1 cellular context compared by ENCODE assay signal in genomic region chr16:67173808-67174705, GRCh38.
TF ChIP-seq lines count a peak whose summit lies in the region.

No MANE protein-coding gene starts in this region.

TF ChIP-seq in HepG2, 621 proteins besides CTCF, POLR2A, EP300 and RAD21 (continued from another document and continues in another):
- TF ChIP-seq HNF1A (IDR thresholded peaks at IDR 0.05; ENCODE audit: low read depth), result no peak; the same call in 1 of the 2 replicates
- peak; percentile 31; the same call in 1 of the 2 replicates for TF ChIP-seq HNF1A (CRISPR knock-in tag; IDR thresholded peaks at IDR 0.05; ENCODE audit: borderline replicate concordance)
- TF ChIP-seq JUNB (CRISPR knock-in tag; IDR thresholded peaks at IDR 0.05; ENCODE audit: borderline replicate concordance), result no peak
- TF ChIP-seq RELA (CRISPR knock-in tag; IDR thresholded peaks at IDR 0.05), result peak; percentile 77; the same call in 1 of the 2 replicates
- TF ChIP-seq, protein P1, sequence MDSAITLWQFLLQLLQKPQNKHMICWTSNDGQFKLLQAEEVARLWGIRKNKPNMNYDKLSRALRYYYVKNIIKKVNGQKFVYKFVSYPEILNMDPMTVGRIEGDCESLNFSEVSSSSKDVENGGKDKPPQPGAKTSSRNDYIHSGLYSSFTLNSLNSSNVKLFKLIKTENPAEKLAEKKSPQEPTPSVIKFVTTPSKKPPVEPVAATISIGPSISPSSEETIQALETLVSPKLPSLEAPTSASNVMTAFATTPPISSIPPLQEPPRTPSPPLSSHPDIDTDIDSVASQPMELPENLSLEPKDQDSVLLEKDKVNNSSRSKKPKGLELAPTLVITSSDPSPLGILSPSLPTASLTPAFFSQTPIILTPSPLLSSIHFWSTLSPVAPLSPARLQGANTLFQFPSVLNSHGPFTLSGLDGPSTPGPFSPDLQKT (CRISPR knock-in tag; IDR thresholded peaks at IDR 0.05; ENCODE audit: borderline replicate concordance), result no peak
- TF ChIP-seq, protein P2, sequence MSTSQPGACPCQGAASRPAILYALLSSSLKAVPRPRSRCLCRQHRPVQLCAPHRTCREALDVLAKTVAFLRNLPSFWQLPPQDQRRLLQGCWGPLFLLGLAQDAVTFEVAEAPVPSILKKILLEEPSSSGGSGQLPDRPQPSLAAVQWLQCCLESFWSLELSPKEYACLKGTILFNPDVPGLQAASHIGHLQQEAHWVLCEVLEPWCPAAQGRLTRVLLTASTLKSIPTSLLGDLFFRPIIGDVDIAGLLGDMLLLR (CRISPR knock-in tag; IDR thresholded peaks at IDR 0.05), result peak; percentile 88
- TF ChIP-seq ZBTB46 (CRISPR knock-in tag; IDR thresholded peaks at IDR 0.05; ENCODE audit: borderline replicate concordance), result no peak
- peak; percentile 73; the same call in 1 of the 2 replicates for TF ChIP-seq RFXAP (CRISPR knock-in tag; IDR thresholded peaks at IDR 0.05; ENCODE audit: borderline replicate concordance)
- TF ChIP-seq ZFAT (CRISPR knock-in tag; conservative IDR thresholded peaks at IDR 0.05), result no peak
- TF ChIP-seq ZNF331 (CRISPR knock-in tag; IDR thresholded peaks at IDR 0.05), result peak; percentile 94
- TF ChIP-seq KDM2A (CRISPR knock-in tag; IDR thresholded peaks at IDR 0.05; ENCODE audit: borderline replicate concordance, low read depth), result peak; percentile 96
- TF ChIP-seq TRIM22 (IDR thresholded peaks at IDR 0.05), result no peak
- peak; percentile 92 for TF ChIP-seq TBX2 (CRISPR knock-in tag; IDR thresholded peaks at IDR 0.05; ENCODE audit: borderline replicate concordance)
- TF ChIP-seq, protein P3, sequence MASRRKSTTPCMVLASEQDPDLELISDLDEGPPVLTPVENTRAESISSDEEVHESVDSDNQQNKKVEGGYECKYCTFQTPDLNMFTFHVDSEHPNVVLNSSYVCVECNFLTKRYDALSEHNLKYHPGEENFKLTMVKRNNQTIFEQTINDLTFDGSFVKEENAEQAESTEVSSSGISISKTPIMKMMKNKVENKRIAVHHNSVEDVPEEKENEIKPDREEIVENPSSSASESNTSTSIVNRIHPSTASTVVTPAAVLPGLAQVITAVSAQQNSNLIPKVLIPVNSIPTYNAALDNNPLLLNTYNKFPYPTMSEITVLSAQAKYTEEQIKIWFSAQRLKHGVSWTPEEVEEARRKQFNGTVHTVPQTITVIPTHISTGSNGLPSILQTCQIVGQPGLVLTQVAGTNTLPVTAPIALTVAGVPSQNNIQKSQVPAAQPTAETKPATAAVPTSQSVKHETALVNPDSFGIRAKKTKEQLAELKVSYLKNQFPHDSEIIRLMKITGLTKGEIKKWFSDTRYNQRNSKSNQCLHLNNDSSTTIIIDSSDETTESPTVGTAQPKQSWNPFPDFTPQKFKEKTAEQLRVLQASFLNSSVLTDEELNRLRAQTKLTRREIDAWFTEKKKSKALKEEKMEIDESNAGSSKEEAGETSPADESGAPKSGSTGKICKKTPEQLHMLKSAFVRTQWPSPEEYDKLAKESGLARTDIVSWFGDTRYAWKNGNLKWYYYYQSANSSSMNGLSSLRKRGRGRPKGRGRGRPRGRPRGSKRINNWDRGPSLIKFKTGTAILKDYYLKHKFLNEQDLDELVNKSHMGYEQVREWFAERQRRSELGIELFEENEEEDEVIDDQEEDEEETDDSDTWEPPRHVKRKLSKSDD (CRISPR knock-in tag; IDR thresholded peaks at IDR 0.05; ENCODE audit: low read depth), result no peak; the same call in 1 of the 2 replicates
- peak; percentile 97 for TF ChIP-seq ZNF280B (CRISPR knock-in tag; IDR thresholded peaks at IDR 0.05; ENCODE audit: borderline replicate concordance)
- TF ChIP-seq PATZ1 (CRISPR knock-in tag; IDR thresholded peaks at IDR 0.05), result 0 out of 2 replicates have a peak, but pooled peaks have one; percentile 36
- TF ChIP-seq GLI4 (CRISPR knock-in tag; IDR thresholded peaks at IDR 0.05; ENCODE audit: borderline replicate concordance), result peak; percentile 83; the same call in 1 of the 2 replicates
- TF ChIP-seq, protein P4, sequence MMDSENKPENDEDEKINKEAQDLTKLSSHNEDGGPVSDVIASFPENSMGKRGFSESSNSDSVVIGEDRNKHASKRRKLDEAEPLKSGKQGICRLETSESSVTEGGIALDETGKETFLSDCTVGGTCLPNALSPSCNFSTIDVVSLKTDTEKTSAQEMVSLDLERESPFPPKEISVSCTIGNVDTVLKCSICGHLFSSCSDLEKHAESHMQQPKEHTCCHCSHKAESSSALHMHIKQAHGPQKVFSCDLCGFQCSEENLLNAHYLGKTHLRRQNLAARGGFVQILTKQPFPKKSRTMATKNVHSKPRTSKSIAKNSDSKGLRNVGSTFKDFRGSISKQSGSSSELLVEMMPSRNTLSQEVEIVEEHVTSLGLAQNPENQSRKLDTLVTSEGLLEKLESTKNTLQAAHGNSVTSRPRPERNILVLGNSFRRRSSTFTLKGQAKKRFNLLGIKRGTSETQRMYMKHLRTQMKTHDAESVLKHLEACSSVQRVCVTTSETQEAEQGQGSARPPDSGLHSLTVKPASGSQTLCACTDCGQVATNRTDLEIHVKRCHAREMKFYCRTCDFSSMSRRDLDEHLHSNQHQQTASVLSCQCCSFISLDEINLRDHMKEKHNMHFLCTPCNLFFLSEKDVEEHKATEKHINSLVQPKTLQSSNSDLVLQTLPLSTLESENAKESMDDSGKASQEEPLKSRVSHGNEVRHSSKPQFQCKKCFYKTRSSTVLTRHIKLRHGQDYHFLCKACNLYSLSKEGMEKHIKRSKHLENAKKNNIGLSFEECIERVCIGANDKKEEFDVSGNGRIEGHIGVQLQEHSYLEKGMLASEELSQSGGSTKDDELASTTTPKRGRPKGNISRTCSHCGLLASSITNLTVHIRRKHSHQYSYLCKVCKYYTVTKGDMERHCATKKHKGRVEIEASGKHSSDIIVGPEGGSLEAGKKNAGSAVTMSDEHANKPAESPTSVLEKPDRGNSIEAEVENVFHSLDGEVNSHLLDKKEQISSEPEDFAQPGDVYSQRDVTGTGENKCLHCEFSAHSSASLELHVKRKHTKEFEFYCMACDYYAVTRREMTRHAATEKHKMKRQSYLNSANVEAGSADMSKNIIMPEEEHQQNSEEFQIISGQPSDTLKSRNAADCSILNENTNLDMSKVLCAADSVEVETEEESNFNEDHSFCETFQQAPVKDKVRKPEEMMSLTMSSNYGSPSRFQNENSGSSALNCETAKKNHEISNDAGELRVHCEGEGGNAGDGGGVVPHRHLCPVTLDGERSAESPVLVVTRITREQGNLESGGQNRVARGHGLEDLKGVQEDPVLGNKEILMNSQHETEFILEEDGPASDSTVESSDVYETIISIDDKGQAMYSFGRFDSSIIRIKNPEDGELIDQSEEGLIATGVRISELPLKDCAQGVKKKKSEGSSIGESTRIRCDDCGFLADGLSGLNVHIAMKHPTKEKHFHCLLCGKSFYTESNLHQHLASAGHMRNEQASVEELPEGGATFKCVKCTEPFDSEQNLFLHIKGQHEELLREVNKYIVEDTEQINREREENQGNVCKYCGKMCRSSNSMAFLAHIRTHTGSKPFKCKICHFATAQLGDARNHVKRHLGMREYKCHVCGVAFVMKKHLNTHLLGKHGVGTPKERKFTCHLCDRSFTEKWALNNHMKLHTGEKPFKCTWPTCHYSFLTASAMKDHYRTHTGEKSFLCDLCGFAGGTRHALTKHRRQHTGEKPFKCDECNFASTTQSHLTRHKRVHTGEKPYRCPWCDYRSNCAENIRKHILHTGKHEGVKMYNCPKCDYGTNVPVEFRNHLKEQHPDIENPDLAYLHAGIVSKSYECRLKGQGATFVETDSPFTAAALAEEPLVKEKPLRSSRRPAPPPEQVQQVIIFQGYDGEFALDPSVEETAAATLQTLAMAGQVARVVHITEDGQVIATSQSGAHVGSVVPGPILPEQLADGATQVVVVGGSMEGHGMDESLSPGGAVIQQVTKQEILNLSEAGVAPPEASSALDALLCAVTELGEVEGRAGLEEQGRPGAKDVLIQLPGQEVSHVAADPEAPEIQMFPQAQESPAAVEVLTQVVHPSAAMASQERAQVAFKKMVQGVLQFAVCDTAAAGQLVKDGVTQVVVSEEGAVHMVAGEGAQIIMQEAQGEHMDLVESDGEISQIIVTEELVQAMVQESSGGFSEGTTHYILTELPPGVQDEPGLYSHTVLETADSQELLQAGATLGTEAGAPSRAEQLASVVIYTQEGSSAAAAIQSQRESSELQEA (CRISPR knock-in tag; IDR thresholded peaks at IDR 0.05; ENCODE audit: not compliant biosample characterization), result peak; percentile 91
- peak; percentile 85; the same call in 1 of the 2 replicates for TF ChIP-seq MEIS2 (CRISPR knock-in tag; IDR thresholded peaks at IDR 0.05)
- no peak for TF ChIP-seq ELF4 (CRISPR knock-in tag; IDR thresholded peaks at IDR 0.05; ENCODE audit: borderline replicate concordance)
- TF ChIP-seq SYNCRIP (IDR thresholded peaks at IDR 0.05; ENCODE audit: insufficient read depth, low read depth, low read length), result no peak
- peak; percentile 75 for TF ChIP-seq ZNF546 (CRISPR knock-in tag; conservative IDR thresholded peaks at IDR 0.05)
- 0 out of 2 replicates have a peak, but pooled peaks have one; percentile 22 for TF ChIP-seq NFE2 (CRISPR knock-in tag; IDR thresholded peaks at IDR 0.05)
- TF ChIP-seq ASH2L (IDR thresholded peaks at IDR 0.05; ENCODE audit: insufficient read length, low read depth, low read length), result peak; percentile 45
- peak; percentile 89; the same call in 1 of the 2 replicates for TF ChIP-seq ZNF432 (CRISPR knock-in tag; IDR thresholded peaks at IDR 0.05; ENCODE audit: borderline replicate concordance)
